In genomic region chr17:79812206-79812968, GRCh38 we compare ENCODE assay signal across 1 cellular context.
TF ChIP-seq lines count a peak whose summit lies in the region.

No MANE protein-coding gene starts in this region.

TF ChIP-seq in HepG2, 621 proteins besides CTCF, POLR2A, EP300 and RAD21 (continued from another document and continues in another):
- TF ChIP-seq BCL3 (CRISPR knock-in tag; IDR thresholded peaks at IDR 0.05) (no peak), ZNF354B (CRISPR knock-in tag; IDR thresholded peaks at IDR 0.05) (no peak), MTF1 (CRISPR knock-in tag; IDR thresholded peaks at IDR 0.05) (0 out of 2 replicates have a peak, but pooled peaks have one; percentile 20), EED (CRISPR knock-in tag; IDR thresholded peaks at IDR 0.05) (no peak), ZNF569 (CRISPR knock-in tag; IDR thresholded peaks at IDR 0.05; ENCODE audit: borderline replicate concordance) (no peak), ZNF687 (CRISPR knock-in tag; IDR thresholded peaks at IDR 0.05) (peak; percentile 68), TARDBP (CRISPR knock-in tag; IDR thresholded peaks at IDR 0.05) (no peak), SMARCE1 (IDR thresholded peaks at IDR 0.05; ENCODE audit: borderline replicate concordance) (no peak), ZNF496 (CRISPR knock-in tag; IDR thresholded peaks at IDR 0.05; ENCODE audit: insufficient replicate concordance) (no peak), EHMT2 (IDR thresholded peaks at IDR 0.05; ENCODE audit: borderline replicate concordance, low read depth, low read length) (no peak), PRPF4 (IDR thresholded peaks at IDR 0.05; ENCODE audit: low read depth, low read length, poor library complexity, severe bottlenecking) (no peak), ZNF431 (CRISPR knock-in tag; IDR thresholded peaks at IDR 0.05; ENCODE audit: borderline replicate concordance, low read depth) (no peak), ZSCAN9 (CRISPR knock-in tag; IDR thresholded peaks at IDR 0.05; ENCODE audit: borderline replicate concordance) (no peak), ATF5 (CRISPR knock-in tag; IDR thresholded peaks at IDR 0.05; ENCODE audit: low read depth) (no peak), ZNF547 (CRISPR knock-in tag; IDR thresholded peaks at IDR 0.05) (no peak), BCLAF1 (IDR thresholded peaks at IDR 0.05) (no peak), LRRFIP1 (CRISPR knock-in tag; conservative IDR thresholded peaks at IDR 0.05) (no peak), NFE2 (CRISPR knock-in tag; IDR thresholded peaks at IDR 0.05) (no peak), GRHL1 (CRISPR knock-in tag; conservative IDR thresholded peaks at IDR 0.05) (no peak), HDAC2 (CRISPR knock-in tag; IDR thresholded peaks at IDR 0.05) (peak; percentile 11; the same call in 1 of the 2 replicates), ZNF407 (CRISPR knock-in tag; IDR thresholded peaks at IDR 0.05; ENCODE audit: not compliant biosample characterization) (peak; percentile 35), HOXD1 (CRISPR knock-in tag; IDR thresholded peaks at IDR 0.05) (peak; percentile 48; the same call in 1 of the 2 replicates), MYNN (CRISPR knock-in tag; IDR thresholded peaks at IDR 0.05; ENCODE audit: low read depth) (no peak), HOMEZ (CRISPR knock-in tag; IDR thresholded peaks at IDR 0.05; ENCODE audit: low read depth) (no peak), ZNF740 (CRISPR knock-in tag; IDR thresholded peaks at IDR 0.05) (0 out of 2 replicates have a peak, but pooled peaks have one; percentile 30), ISL2 (CRISPR knock-in tag; IDR thresholded peaks at IDR 0.05) (peak; percentile 54; the same call in 1 of the 2 replicates), ZNF274 (CRISPR knock-in tag; IDR thresholded peaks at IDR 0.05) (peak; percentile 62; the same call in 1 of the 2 replicates), CBFB (CRISPR knock-in tag; IDR thresholded peaks at IDR 0.05) (no peak)
